8 cellular contexts compared by ENCODE assay signal in genomic region chr10:37976091-37976879, GRCh38. TPM values are rescaled to one million over a fixed set of nuclear protein-coding genes. Genes with fewer than 3 reads are reported as not detected.
A peak's percentile ranks its signal among the peaks of the same experiment; 100 is the strongest.
DNase-seq lines count a peak whose midpoint lies in the region; ATAC-seq and TF ChIP-seq lines count a peak whose summit lies in the region.

ZNF25 (minus strand) TSS chr10:37976647; CDS start chr10:37971722, 4,925 bp downstream.

- under 1% methylated on average over 66 of the region's 66 CpGs for WGBS in right cardiac atrium

- TF ChIP-seq CTCF in ascending aorta (IDR thresholded peaks at IDR 0.05): peak; percentile 84 to 92 (median 89)
- peak; percentile 88 to 94 (median 90) for TF ChIP-seq CTCF in uterus (IDR thresholded peaks at IDR 0.05)

- TF ChIP-seq POLR2A in uterus (IDR thresholded peaks at IDR 0.05): peak; percentile 74 to 88

- ATAC-seq in GM18498 (IDR thresholded peaks at IDR 0.05; ENCODE audit: unreplicated experiment) (peak; percentile 98), HG02938 (IDR thresholded peaks at IDR 0.05; ENCODE audit: unreplicated experiment) (peak; percentile 95), right cardiac atrium (peak; percentile 99)

- H3K4me3 ChIP-seq in ascending aorta: peak within 1 kb of the TSS; percentile 75 to 92
- H3K4me3 ChIP-seq in right cardiac atrium (ENCODE audit: low read length): peak within 1 kb of the TSS; percentile 89
- peak within 1 kb of the TSS; percentile 59 to 85 for H3K4me3 ChIP-seq in uterus

- no peaks in the 10 kb centered on the region for H3K36me3 ChIP-seq in ascending aorta
- no peaks in the 10 kb centered on the region for H3K36me3 ChIP-seq in uterus

- H3K9me3 ChIP-seq in ascending aorta (no peaks in the 10 kb centered on the region), right cardiac atrium (ENCODE audit: control insufficient read depth, low read length) (no peaks in the 10 kb centered on the region), uterus (no peaks in the 10 kb centered on the region)

- DNase-seq in NCI-H1694 treated with DMSO at 0.1 percent for 48 hours (lab: John Stamatoyannopoulos, UW): peak; percentile 99
- DNase-seq in T-helper 2 cell: peak; percentile 92 to 99 (median 96)
- DNase-seq in ascending aorta (ENCODE audit: low spot score in 2 of 2): peak; percentile 96 to 100
- DNase-seq in right cardiac atrium: peak; percentile 99
- DNase-seq in pulmonary artery endothelial cell (ENCODE audit: low read depth, low spot score): peak; percentile 93
- DNase-seq in uterus: peak; percentile 99

- intact Hi-C loops in ascending aorta (cut with DNase I) (loop anchor here (1.0 to 10.0 kb wide), 4 partner anchors 34 to 429 kb away; partner anchors contain the start of genes ZNF248, ZNF33A and ZNF37A), right cardiac atrium (cut with DNase I) (loop anchor here in 2 of 4 donors (2.0 to 10.0 kb wide), 3 partner anchors 35 to 121 kb away; partner anchors contain the start of genes ZNF248 (in 1 of the 2), ZNF33A (in 1 of the 2) and ZNF37A (in 1 of the 2)), uterus (cut with DNase I; ENCODE audit: low total_unique reads) (loop anchor here (10.0 kb wide), 1 partner anchor 121 kb away; the partner anchor contains the start of gene ZNF248)

- H3K27me3 ChIP-seq in ascending aorta (no peaks in the 10 kb centered on the region), right cardiac atrium (ENCODE audit: control insufficient read depth, insufficient read depth) (no peaks in the 10 kb centered on the region), uterus (no peaks in the 10 kb centered on the region)

- H3K4me1 ChIP-seq in ascending aorta: no peaks in the 10 kb centered on the region
- no peaks in the 10 kb centered on the region for H3K4me1 ChIP-seq in right cardiac atrium (ENCODE audit: control insufficient read depth, insufficient read depth, low read length)
- no peaks in the 10 kb centered on the region for H3K4me1 ChIP-seq in uterus

- H3K27ac ChIP-seq in ascending aorta (peak within 1 kb of the TSS; percentile 97 to 98), right cardiac atrium (ENCODE audit: low read length) (peak within 1 kb of the TSS; percentile 98), uterus (peak within 1 kb of the TSS; percentile 95)

RNA-seq across cellular contexts. Expression of gene ZNF25, which starts in this region (rescaled TPM):
- 8.9 TPM for total RNA-seq in ascending aorta
- total RNA-seq in right cardiac atrium: 10 to 100 TPM; 20.6 to 24.8 (median 23.0) TPM
- 8.0 TPM for polyA plus RNA-seq in right cardiac atrium
- 6.5 and 7.4 TPM in 2 replicates for total RNA-seq in pulmonary artery endothelial cell
- 10 to 100 TPM; 11.8 to 31.3 (median 27.3) TPM for total RNA-seq in uterus

Comparison
In these comparisons a context has a peak if more than half of its experiments do, and no peak if none do; other contexts are left out.
1. Peak in every context shown above with its lines: DNase-seq, ATAC-seq, H3K4me3 ChIP-seq and H3K27ac ChIP-seq.